ENCODE assay signal across 24 cellular contexts in genomic region chr11:15248749-15249148, GRCh38.
"Had no signal": no experiment of that assay in that cellular context is flagged by ENCODE, and none has a peak within 500 bp of the region (broad histone marks: within the 10 kb centered on the region; RNA-seq: fewer than 3 reads in every experiment).

No MANE protein-coding gene starts in this region.

- H3K9me3 Mint-ChIP-seq: IgD-negative memory B cell, T-cell had no signal

- H3K36me3 ChIP-seq: MG63 had no signal

- H3K4me3 ChIP-seq: MG63 had no signal

- H3K27ac Mint-ChIP-seq: IgD-negative memory B cell, T-cell had no signal

- H3K9me3 ChIP-seq: MG63, SK-N-SH had no signal

- H3K27me3 ChIP-seq: MG63 had no signal

- H3K9ac ChIP-seq: SK-N-SH had no signal

- H3K4me1 Mint-ChIP-seq: IgD-negative memory B cell, T-cell had no signal

- H3K4me3 Mint-ChIP-seq: IgD-negative memory B cell, T-cell had no signal

- H3K4me2 ChIP-seq: SK-N-SH had no signal

- H3K27ac ChIP-seq: HL-60, RWPE1 had no signal

- H3K36me3 Mint-ChIP-seq: IgD-negative memory B cell, T-cell had no signal

- ATAC-seq: Panc1, PC-3, T-cell had no signal

- DNase-seq: KBM-7; MG63; NCI-H1092; NCI-H1105 treated with DMSO at 0.1 percent for 48 hours; NCI-H1417 treated with DMSO at 0.1 percent for 48 hours; NCI-H146; NCI-H187; NCI-H2029; NCI-H2081 treated with DMSO at 0.1 percent for 48 hours; NCI-H2171; NCI-H345; NCI-H446 treated with DMSO at 0.1 percent for 48 hours; NCI-H510A treated with DMSO at 0.1 percent for 48 hours; NCI-H526; NK-92 treated with Interleukin-12 subunit alpha and Interleukin-12 subunit beta, amount 100 ng/mL, for 24 hours; PC-3; SHP77; SK-N-SH; SW 1271; T-cell had no signal
